1 cellular context compared by ENCODE assay signal in the genomic region with DNA sequence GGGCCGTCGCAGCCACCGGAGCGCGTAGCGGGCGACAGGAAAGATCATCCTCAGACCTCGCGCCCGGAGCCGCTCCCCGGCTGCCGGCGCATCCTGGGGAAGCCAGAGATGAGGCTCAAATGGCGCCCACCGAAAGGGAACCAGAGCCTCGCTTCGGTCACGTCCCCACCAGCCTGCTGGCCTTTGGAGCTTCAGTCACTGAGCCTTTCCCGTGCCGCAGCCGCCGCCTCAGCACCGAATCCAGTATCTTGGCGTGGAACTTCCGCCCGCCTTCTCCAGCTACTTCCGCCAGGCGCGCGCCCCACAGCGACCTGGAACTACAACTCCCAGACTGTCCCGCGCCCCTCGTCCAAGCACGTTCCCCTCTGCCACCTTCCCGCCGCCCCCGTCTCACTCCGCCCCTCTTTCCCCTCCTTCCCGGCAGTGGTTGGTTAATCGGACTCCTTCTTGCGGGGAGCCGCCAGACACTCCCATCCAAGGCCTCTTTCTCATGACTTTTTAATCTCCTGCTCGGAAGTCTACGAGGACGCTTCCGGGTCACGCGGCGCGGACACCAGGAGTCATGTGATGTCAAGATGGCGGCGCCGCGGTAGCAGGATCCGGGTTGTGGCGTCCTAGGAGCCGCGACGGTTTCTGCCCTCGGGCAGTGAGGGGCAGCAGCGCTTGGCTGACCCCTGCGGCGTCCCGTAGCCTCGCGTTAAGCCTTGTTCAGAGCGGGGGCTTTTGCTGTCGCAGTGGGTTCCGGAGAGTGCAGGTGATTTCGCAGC.
TF ChIP-seq lines count a peak whose summit lies in the region.

Gene SMCR8, plus strand, starts transcription at position 563 of the 767 bp plus-strand sequence. CDS start 497 bp downstream, outside the sequence.
A gene with protein sequence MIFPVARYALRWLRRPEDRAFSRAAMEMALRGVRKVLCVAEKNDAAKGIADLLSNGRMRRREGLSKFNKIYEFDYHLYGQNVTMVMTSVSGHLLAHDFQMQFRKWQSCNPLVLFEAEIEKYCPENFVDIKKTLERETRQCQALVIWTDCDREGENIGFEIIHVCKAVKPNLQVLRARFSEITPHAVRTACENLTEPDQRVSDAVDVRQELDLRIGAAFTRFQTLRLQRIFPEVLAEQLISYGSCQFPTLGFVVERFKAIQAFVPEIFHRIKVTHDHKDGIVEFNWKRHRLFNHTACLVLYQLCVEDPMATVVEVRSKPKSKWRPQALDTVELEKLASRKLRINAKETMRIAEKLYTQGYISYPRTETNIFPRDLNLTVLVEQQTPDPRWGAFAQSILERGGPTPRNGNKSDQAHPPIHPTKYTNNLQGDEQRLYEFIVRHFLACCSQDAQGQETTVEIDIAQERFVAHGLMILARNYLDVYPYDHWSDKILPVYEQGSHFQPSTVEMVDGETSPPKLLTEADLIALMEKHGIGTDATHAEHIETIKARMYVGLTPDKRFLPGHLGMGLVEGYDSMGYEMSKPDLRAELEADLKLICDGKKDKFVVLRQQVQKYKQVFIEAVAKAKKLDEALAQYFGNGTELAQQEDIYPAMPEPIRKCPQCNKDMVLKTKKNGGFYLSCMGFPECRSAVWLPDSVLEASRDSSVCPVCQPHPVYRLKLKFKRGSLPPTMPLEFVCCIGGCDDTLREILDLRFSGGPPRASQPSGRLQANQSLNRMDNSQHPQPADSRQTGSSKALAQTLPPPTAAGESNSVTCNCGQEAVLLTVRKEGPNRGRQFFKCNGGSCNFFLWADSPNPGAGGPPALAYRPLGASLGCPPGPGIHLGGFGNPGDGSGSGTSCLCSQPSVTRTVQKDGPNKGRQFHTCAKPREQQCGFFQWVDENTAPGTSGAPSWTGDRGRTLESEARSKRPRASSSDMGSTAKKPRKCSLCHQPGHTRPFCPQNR (minus strand): TSS at position 264 of the 767 bp plus-strand sequence. CDS start 216 bp downstream, at position 48.

TF ChIP-seq in liver, 16 proteins besides CTCF, POLR2A, EP300 and RAD21 (continued from another document):
- TF ChIP-seq, protein P1, sequence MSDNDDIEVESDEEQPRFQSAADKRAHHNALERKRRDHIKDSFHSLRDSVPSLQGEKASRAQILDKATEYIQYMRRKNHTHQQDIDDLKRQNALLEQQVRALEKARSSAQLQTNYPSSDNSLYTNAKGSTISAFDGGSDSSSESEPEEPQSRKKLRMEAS (IDR thresholded peaks at IDR 0.05), result peak; percentile 96
- TF ChIP-seq ATF3 (IDR thresholded peaks at IDR 0.05), result peak; percentile 73
- TF ChIP-seq, protein P2, sequence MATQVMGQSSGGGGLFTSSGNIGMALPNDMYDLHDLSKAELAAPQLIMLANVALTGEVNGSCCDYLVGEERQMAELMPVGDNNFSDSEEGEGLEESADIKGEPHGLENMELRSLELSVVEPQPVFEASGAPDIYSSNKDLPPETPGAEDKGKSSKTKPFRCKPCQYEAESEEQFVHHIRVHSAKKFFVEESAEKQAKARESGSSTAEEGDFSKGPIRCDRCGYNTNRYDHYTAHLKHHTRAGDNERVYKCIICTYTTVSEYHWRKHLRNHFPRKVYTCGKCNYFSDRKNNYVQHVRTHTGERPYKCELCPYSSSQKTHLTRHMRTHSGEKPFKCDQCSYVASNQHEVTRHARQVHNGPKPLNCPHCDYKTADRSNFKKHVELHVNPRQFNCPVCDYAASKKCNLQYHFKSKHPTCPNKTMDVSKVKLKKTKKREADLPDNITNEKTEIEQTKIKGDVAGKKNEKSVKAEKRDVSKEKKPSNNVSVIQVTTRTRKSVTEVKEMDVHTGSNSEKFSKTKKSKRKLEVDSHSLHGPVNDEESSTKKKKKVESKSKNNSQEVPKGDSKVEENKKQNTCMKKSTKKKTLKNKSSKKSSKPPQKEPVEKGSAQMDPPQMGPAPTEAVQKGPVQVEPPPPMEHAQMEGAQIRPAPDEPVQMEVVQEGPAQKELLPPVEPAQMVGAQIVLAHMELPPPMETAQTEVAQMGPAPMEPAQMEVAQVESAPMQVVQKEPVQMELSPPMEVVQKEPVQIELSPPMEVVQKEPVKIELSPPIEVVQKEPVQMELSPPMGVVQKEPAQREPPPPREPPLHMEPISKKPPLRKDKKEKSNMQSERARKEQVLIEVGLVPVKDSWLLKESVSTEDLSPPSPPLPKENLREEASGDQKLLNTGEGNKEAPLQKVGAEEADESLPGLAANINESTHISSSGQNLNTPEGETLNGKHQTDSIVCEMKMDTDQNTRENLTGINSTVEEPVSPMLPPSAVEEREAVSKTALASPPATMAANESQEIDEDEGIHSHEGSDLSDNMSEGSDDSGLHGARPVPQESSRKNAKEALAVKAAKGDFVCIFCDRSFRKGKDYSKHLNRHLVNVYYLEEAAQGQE (IDR thresholded peaks at IDR 0.05), result no peak
